In the genomic region with DNA sequence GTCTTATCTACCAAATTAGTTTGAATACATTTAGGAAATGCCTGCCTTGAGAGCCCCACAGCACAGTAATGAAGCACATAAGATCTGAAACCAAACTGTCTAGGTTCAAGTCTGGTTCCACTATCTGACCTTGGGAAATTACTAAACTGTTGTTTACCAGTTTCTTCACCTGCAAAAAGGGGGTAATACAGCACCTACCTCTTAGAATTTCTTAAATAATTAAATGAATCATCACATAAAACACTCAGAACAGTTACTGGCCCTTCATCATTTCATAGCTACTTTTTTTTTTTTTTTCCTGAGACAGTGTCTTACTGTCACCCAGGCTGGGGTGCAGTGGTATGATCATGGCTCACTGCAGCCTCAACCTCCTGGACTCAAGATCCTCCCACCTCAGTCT, we compare ENCODE assay signal across 17 cellular contexts.
"Had no signal": no experiment of that assay in that cellular context is flagged by ENCODE, and none has a peak within 500 bp of the region (broad histone marks: within the 10 kb centered on the region; RNA-seq: fewer than 3 reads in every experiment).

No MANE protein-coding gene starts in this region.

- H3K9me3 ChIP-seq: body of pancreas, heart left ventricle, suprapubic skin had no signal

- H3K4me3 ChIP-seq: body of pancreas, heart left ventricle, suprapubic skin had no signal

- ATAC-seq: activated CD8-positive, alpha-beta memory T cell treated with anti-CD3 and anti-CD28 coated beads, Interleukin-2, amount 10 ng/mL, durations not matched to agents 7 days and 5 days; body of pancreas; heart left ventricle; naive thymus-derived CD4-positive, alpha-beta T cell; right cardiac atrium; WTC11 had no signal

- DNase-seq: activated CD8-positive, alpha-beta memory T cell treated with anti-CD3 and anti-CD28 coated beads, Interleukin-2, amount 10 ng/mL, durations not matched to agents 7 days and 5 days; amniotic stem cell; body of pancreas; central memory CD4-positive, alpha-beta T cell; cortex of kidney; effector CD8-positive, alpha-beta T cell; heart left ventricle; mammary epithelial cell; naive thymus-derived CD4-positive, alpha-beta T cell; right cardiac atrium; small intestine; stimulated activated naive CD4-positive, alpha-beta T cell had no signal

- H3K27ac Mint-ChIP-seq: activated CD8-positive, alpha-beta memory T cell treated with anti-CD3 and anti-CD28 coated beads, Interleukin-2, amount 10 ng/mL, durations not matched to agents 7 days and 5 days; activated naive CD4-positive, alpha-beta T cell treated with anti-CD3 and anti-CD28 coated beads, Interleukin-2, amount 50 U/mL, for 24 hours; naive thymus-derived CD4-positive, alpha-beta T cell; T-helper 1 cell treated with Interleukin-12 subunit alpha and Interleukin-12 subunit beta and Interleukin-4 antibody, amounts not matched to agents 30 μg/mL and 1 μg/mL, for 36 hours; type B pancreatic cell; WTC11 had no signal

- H3K9me3 Mint-ChIP-seq: activated naive CD4-positive, alpha-beta T cell treated with anti-CD3 and anti-CD28 coated beads, Interleukin-2, amount 50 U/mL, for 24 hours; naive thymus-derived CD4-positive, alpha-beta T cell; T-helper 1 cell treated with Interleukin-12 subunit alpha and Interleukin-12 subunit beta and Interleukin-4 antibody, amounts not matched to agents 30 μg/mL and 1 μg/mL, for 36 hours; type B pancreatic cell; WTC11 had no signal

- H3K27me3 ChIP-seq: body of pancreas, heart left ventricle, suprapubic skin had no signal

- H3K27me3 Mint-ChIP-seq: activated CD8-positive, alpha-beta memory T cell treated with anti-CD3 and anti-CD28 coated beads, Interleukin-2, amount 10 ng/mL, durations not matched to agents 7 days and 5 days; activated naive CD4-positive, alpha-beta T cell treated with anti-CD3 and anti-CD28 coated beads, Interleukin-2, amount 50 U/mL, for 24 hours; naive thymus-derived CD4-positive, alpha-beta T cell; type B pancreatic cell had no signal

- H3K27ac ChIP-seq: body of pancreas, heart left ventricle, suprapubic skin had no signal

- H3K4me3 Mint-ChIP-seq: activated CD8-positive, alpha-beta memory T cell treated with anti-CD3 and anti-CD28 coated beads, Interleukin-2, amount 10 ng/mL, durations not matched to agents 7 days and 5 days; activated naive CD4-positive, alpha-beta T cell treated with anti-CD3 and anti-CD28 coated beads, Interleukin-2, amount 50 U/mL, for 24 hours; naive thymus-derived CD4-positive, alpha-beta T cell; T-helper 1 cell treated with Interleukin-12 subunit alpha and Interleukin-12 subunit beta and Interleukin-4 antibody, amounts not matched to agents 30 μg/mL and 1 μg/mL, for 36 hours; type B pancreatic cell; WTC11 had no signal

- H3K4me1 ChIP-seq: body of pancreas had no signal
